32 cellular contexts compared by ENCODE assay signal in the genomic region with DNA sequence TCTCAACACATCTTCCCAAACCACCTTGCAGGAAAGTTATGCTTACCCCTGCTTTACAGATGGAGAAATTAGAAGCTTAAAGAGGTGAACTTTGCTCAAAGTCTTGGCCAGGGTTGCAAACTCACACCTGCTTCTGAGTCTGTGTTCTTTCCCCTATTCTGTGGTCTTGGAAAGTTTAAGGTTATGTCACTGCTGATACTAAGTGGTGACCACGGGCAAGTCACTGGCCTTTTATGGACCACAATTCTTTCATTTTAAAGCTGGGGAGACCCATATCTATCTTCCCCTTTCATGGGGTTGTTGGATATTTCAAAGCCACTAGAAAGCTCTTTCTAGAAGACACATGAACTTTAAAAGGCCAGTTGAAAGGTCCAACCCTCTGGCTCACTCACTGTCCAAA.
"Had no signal": no experiment of that assay in that cellular context is flagged by ENCODE, and none has a peak within 500 bp of the region (broad histone marks: within the 10 kb centered on the region; RNA-seq: fewer than 3 reads in every experiment).

No MANE protein-coding gene starts in this region.

- H3K4me3 ChIP-seq: PC-9, SJSA1 had no signal

- H3K4me1 ChIP-seq: SJSA1 had no signal

- DNase-seq: Karpas-422, MM.1S, NCI-H1048, NCI-H1092 treated with DMSO at 0.1 percent for 48 hours, NCI-H1105 treated with DMSO at 0.1 percent for 48 hours, NCI-H1417, NCI-H1436, NCI-H146, NCI-H1694, NCI-H187, NCI-H1930, NCI-H2029 treated with DMSO at 0.1 percent for 48 hours, NCI-H2081 treated with DMSO at 0.1 percent for 48 hours, NCI-H2107, NCI-H2171, NCI-H226, NCI-H446 treated with DMSO at 0.1 percent for 48 hours, NCI-H510A, NCI-H524, NCI-H526, NCI-H69, NCI-H748 treated with DMSO at 0.1 percent for 48 hours, NCI-H82, PC-9, SHP77 treated with DMSO at 0.1 percent for 48 hours, SK-N-SH, SW 1271 had no signal

- H3K9ac ChIP-seq: SK-N-SH had no signal

- ATAC-seq: Panc1, Right ventricle myocardium inferior had no signal

- H3K27ac ChIP-seq: PC-9, RWPE1, SJSA1 had no signal

- H3K27me3 ChIP-seq: SJSA1 had no signal

- H3K9me3 ChIP-seq: SJSA1, SK-N-SH had no signal

- FAIRE-seq: RCC 7860 had no signal

- H2AFZ ChIP-seq: PC-9 had no signal

- H3K4me2 ChIP-seq: PC-9, SK-N-SH had no signal

- H3K36me3 ChIP-seq: SJSA1 had no signal
